12 cellular contexts compared by ENCODE assay signal in the genomic region with DNA sequence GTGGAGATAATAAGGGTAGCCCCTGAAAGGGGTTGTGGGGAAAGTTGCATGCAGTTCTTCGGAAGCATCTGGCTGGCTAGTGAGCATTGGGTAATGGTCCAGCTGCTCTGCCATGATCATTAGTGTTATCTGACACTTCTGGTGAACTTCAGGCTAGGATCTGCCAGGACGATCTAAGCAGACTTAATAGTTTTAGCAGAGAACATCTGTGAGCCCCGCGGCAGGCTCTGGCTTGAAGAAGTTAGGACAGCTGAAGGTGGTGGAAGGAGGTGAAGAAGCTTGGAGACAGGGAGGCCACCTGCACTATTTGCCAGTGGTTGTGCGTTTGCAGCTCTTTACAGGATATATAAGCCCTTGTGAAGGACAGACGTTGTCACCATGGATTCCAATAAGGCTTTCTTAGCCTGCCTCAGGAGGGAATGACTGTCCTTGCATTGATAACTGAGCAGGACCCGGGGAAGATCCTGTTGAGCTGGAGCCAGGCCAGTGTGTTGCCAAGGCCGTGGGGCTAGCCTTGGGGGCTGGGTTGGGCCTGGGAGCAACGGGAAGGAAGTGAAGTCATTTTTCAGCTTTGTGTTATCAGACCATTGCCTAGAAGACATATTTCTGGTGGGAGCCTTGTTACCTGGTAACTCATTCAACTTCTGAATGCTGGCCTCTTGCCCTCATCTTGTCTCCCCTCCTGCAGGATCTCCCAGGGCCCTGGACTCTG.
DNase-seq lines count a peak whose midpoint lies in the region; ATAC-seq and TF ChIP-seq lines count a peak whose summit lies in the region.
"Had no signal": no experiment of that assay in that cellular context is flagged by ENCODE, and none has a peak within 500 bp of the region (broad histone marks: within the 10 kb centered on the region; RNA-seq: fewer than 3 reads in every experiment).

No MANE protein-coding gene starts in this region.

- DNase-seq in Right ventricle myocardium superior (peak; percentile 62), Right ventricle myocardium inferior (ENCODE audit: missing footprints) (no peak), left colon (no peak), upper lobe of right lung (no peak), hippocampal formation (lab: John Stamatoyannopoulos, UW) (no peak)
- no peak for DNase-seq in activated CD8-positive, alpha-beta T cell treated with anti-CD3 and anti-CD28 coated beads for 36 hours
- no peak for DNase-seq in activated CD8-positive, alpha-beta memory T cell treated with anti-CD3 and anti-CD28 coated beads, Interleukin-2, amount 50 U/mL, for 4 hours
- DNase-seq: activated naive CD4-positive, alpha-beta T cell; NCI-H2227 treated with DMSO at 0.1 percent for 48 hours; stimulated activated CD4-positive, alpha-beta T cell treated with anti-CD3 and anti-CD28 coated beads, Interleukin-4, amount 100 ng/mL, for 1 hour; T-helper 9 cell had no signal

- no peaks in the 10 kb centered on the region for H3K27me3 Mint-ChIP-seq in activated CD8-positive, alpha-beta T cell treated with anti-CD3 and anti-CD28 coated beads for 36 hours

- H3K27ac Mint-ChIP-seq in activated CD8-positive, alpha-beta T cell treated with anti-CD3 and anti-CD28 coated beads for 36 hours, result peak overlapping the region; percentile 23

- no peak overlapping the region for H3K4me3 ChIP-seq in upper lobe of right lung

- CTCF ChIA-PET in activated CD8-positive, alpha-beta T cell treated with anti-CD3 and anti-CD28 coated beads for 36 hours (lab: Charles Lee), result interaction anchor here (1.4 to 1.5 kb wide), 2 partner anchors 43 to 46 kb away, joined by 4 read pairs; no protein-coding TSS in a partner anchor

- no peak overlapping the region for H3K4me3 Mint-ChIP-seq in activated CD8-positive, alpha-beta T cell treated with anti-CD3 and anti-CD28 coated beads for 36 hours

- no peak for TF ChIP-seq CTCF in activated CD8-positive, alpha-beta T cell treated with anti-CD3 and anti-CD28 coated beads for 36 hours (IDR thresholded peaks at IDR 0.05)
- no peak for TF ChIP-seq CTCF in upper lobe of right lung (IDR thresholded peaks at IDR 0.05)

- intact Hi-C loops in Right ventricle myocardium superior (cut with DNase I) (no loop called here), Right ventricle myocardium inferior (cut with DNase I) (no loop called here), left colon (cut with DNase I, micrococcal nuclease) (no loop called here), upper lobe of right lung (cut with DNase I) (no loop called here)
- intact Hi-C loops in activated CD8-positive, alpha-beta T cell treated with anti-CD3 and anti-CD28 coated beads for 36 hours (cut with micrococcal nuclease), result no loop called here

- H3K9me3 ChIP-seq in upper lobe of right lung, result no peaks in the 10 kb centered on the region

- H3K27ac ChIP-seq in upper lobe of right lung, result no peak overlapping the region

- no peaks in the 10 kb centered on the region for H3K36me3 ChIP-seq in upper lobe of right lung

- H3K4me1 ChIP-seq in upper lobe of right lung, result peaks cover 21% of the 10 kb centered on the region

- H3K36me3 Mint-ChIP-seq in activated CD8-positive, alpha-beta T cell treated with anti-CD3 and anti-CD28 coated beads for 36 hours (ENCODE audit: low read depth), result peaks cover 4% of the 10 kb centered on the region

- ATAC-seq in Right ventricle myocardium superior (ENCODE audit: poor library complexity) (peak; percentile 33), Right ventricle myocardium inferior (no peak), left colon (peak; percentile 29), upper lobe of right lung (peak; percentile 69), HG03442 (IDR thresholded peaks at IDR 0.05; ENCODE audit: unreplicated experiment) (no peak)
- ATAC-seq in activated CD8-positive, alpha-beta T cell treated with anti-CD3 and anti-CD28 coated beads for 36 hours, result no peak

- H3K4me1 Mint-ChIP-seq in activated CD8-positive, alpha-beta T cell treated with anti-CD3 and anti-CD28 coated beads for 36 hours (ENCODE audit: low read depth), result peaks cover 68% of the 10 kb centered on the region

- POLR2A ChIA-PET in activated CD8-positive, alpha-beta T cell treated with anti-CD3 and anti-CD28 coated beads for 36 hours (lab: Charles Lee), result interaction anchor here (0.9 to 1.3 kb wide), 2 partner anchors 11 to 113 kb away, joined by 3 read pairs; no protein-coding TSS in a partner anchor

- no peaks in the 10 kb centered on the region for H3K9me3 Mint-ChIP-seq in activated CD8-positive, alpha-beta T cell treated with anti-CD3 and anti-CD28 coated beads for 36 hours

- no peaks in the 10 kb centered on the region for H3K27me3 ChIP-seq in upper lobe of right lung

Comparison
In these comparisons a context has a peak if more than half of its experiments do, and no peak if none do; other contexts are left out.
1. ATAC-seq: peak in Right ventricle myocardium superior (single experiment), left colon (single experiment) and upper lobe of right lung (single experiment); none in Right ventricle myocardium inferior (single experiment), activated CD8-positive, alpha-beta T cell treated with anti-CD3 and anti-CD28 coated beads for 36 hours (single experiment) and HG03442 (single experiment).